ENCODE assay signal across 8 cellular contexts in the genomic region with DNA sequence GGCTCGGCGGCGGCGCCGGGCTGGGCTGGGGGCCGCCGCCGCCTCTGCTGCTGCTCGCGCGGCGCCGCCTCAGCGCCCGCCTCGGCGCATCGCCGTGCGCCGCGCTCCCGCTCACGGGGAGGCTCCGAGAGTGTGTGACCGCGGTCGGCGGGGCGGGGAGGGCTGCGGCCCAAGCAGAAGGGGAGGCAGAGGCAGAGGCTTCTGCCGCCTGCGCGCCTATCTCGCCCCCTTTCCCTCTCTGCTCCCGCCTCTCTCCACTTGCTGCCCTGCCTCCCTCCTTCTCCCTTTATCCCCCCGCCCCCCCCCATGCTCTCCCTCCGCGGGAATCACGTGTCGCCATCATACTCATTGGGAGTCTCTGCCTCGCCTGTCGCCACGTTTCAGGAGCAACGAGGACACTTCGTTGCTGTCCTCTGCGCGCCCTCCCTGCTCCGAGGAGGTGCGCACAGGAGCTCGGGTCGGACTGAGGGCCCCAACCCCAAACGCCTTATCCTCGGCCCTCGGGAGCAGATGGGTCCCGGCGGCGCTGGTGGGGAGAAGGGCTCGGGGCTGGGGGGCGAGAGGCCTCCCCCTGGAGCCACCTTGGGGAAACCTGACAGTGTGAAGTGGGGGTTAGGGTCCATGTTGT. TPM values are rescaled to one million over a fixed set of nuclear protein-coding genes. Genes with fewer than 3 reads are reported as not detected.
DNase-seq lines count a peak whose midpoint lies in the region; ATAC-seq and TF ChIP-seq lines count a peak whose summit lies in the region.

A gene with protein sequence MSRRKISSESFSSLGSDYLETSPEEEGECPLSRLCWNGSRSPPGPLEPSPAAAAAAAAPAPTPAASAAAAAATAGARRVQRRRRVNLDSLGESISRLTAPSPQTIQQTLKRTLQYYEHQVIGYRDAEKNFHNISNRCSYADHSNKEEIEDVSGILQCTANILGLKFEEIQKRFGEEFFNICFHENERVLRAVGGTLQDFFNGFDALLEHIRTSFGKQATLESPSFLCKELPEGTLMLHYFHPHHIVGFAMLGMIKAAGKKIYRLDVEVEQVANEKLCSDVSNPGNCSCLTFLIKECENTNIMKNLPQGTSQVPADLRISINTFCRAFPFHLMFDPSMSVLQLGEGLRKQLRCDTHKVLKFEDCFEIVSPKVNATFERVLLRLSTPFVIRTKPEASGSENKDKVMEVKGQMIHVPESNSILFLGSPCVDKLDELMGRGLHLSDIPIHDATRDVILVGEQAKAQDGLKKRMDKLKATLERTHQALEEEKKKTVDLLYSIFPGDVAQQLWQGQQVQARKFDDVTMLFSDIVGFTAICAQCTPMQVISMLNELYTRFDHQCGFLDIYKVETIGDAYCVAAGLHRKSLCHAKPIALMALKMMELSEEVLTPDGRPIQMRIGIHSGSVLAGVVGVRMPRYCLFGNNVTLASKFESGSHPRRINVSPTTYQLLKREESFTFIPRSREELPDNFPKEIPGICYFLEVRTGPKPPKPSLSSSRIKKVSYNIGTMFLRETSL (minus strand): TSS at position 203 of the 628 bp plus-strand sequence. CDS start 421 bp downstream, outside the sequence.

- no peaks in the 10 kb centered on the region for H3K4me1 Mint-ChIP-seq in Caco-2 (ENCODE audit: low read depth, unreplicated experiment)
- H3K4me1 Mint-ChIP-seq in activated T-helper 17 cell treated with anti-CD3 and anti-CD28 coated beads, Interleukin-2, amount 50 U/mL, for 72 hours, result no peaks in the 10 kb centered on the region

- H3K36me3 Mint-ChIP-seq in Caco-2 (ENCODE audit: insufficient read depth, unreplicated experiment), result peaks cover 5% of the 10 kb centered on the region
- no peaks in the 10 kb centered on the region for H3K36me3 Mint-ChIP-seq in activated T-helper 17 cell treated with anti-CD3 and anti-CD28 coated beads, Interleukin-2, amount 50 U/mL, for 72 hours (ENCODE audit: low read depth)

- intact Hi-C loops in Caco-2 (cut with micrococcal nuclease; ENCODE audit: unreplicated experiment), result no loop called here
- intact Hi-C loops in left ventricle myocardium inferior (cut with micrococcal nuclease), result no loop called here
- intact Hi-C loops in sciatic nerve (cut with DNase I), result no loop called here

- H3K27ac ChIP-seq in left ventricle myocardium inferior (replicated peaks), result peak within 1 kb of the TSS; percentile 81

- no peaks in the 10 kb centered on the region for H3K27me3 Mint-ChIP-seq in Caco-2 (ENCODE audit: insufficient read depth, unreplicated experiment)
- H3K27me3 Mint-ChIP-seq in activated T-helper 17 cell treated with anti-CD3 and anti-CD28 coated beads, Interleukin-2, amount 50 U/mL, for 72 hours, result peaks cover 39% of the 10 kb centered on the region

- peak within 1 kb of the TSS; percentile 62 for H3K4me3 Mint-ChIP-seq in Caco-2 (ENCODE audit: unreplicated experiment)
- peak within 1 kb of the TSS; percentile 17 for H3K4me3 Mint-ChIP-seq in activated T-helper 17 cell treated with anti-CD3 and anti-CD28 coated beads, Interleukin-2, amount 50 U/mL, for 72 hours

- H3K4me1 ChIP-seq in Caco-2 (peaks cover 3% of the 10 kb centered on the region; the same call in 1 of the 2 replicates), left ventricle myocardium inferior (peaks cover 21% of the 10 kb centered on the region)

- peak; percentile 39 for ATAC-seq in GM19397 (IDR thresholded peaks at IDR 0.05; ENCODE audit: unreplicated experiment)
- peak; percentile 36 for ATAC-seq in HG03521 (IDR thresholded peaks at IDR 0.05; ENCODE audit: unreplicated experiment)
- ATAC-seq in activated T-helper 17 cell treated with anti-CD3 and anti-CD28 coated beads, Interleukin-2, amount 50 U/mL, for 72 hours (replicated peaks), result no peak
- peak; percentile 67 for ATAC-seq in sciatic nerve

- H3K9me3 ChIP-seq in Caco-2, result no peaks in the 10 kb centered on the region
- no peaks in the 10 kb centered on the region for H3K9me3 ChIP-seq in left ventricle myocardium inferior (replicated peaks)

- H3K4me3 ChIP-seq in Caco-2 (ENCODE audit: low read depth, low read length) (peak within 1 kb of the TSS; percentile 8; the same call in 1 of the 2 replicates), left ventricle myocardium inferior (peak within 1 kb of the TSS; percentile 67)

- no peaks in the 10 kb centered on the region for H3K9me3 Mint-ChIP-seq in Caco-2 (ENCODE audit: unreplicated experiment)
- peaks cover 3% of the 10 kb centered on the region for H3K9me3 Mint-ChIP-seq in activated T-helper 17 cell treated with anti-CD3 and anti-CD28 coated beads, Interleukin-2, amount 50 U/mL, for 72 hours

- BruUV-seq in Caco-2 (replicated peaks; lab: Mats Ljungman, UMichigan), result no TSS peak

- H3K27ac Mint-ChIP-seq in Caco-2 (ENCODE audit: unreplicated experiment), result no peak within 1 kb of the TSS
- no peak within 1 kb of the TSS for H3K27ac Mint-ChIP-seq in activated T-helper 17 cell treated with anti-CD3 and anti-CD28 coated beads, Interleukin-2, amount 50 U/mL, for 72 hours

- DNase-seq in Caco-2, result no peak
- peak; percentile 27 for DNase-seq in left ventricle myocardium inferior
- no peak for DNase-seq in sciatic nerve (ENCODE audit: low spot score)
- DNase-seq in COLO829 (ENCODE audit: low spot score), result no peak
- no peak for DNase-seq in dedifferentiated amniotic fluid mesenchymal stem cell (ENCODE audit: extremely low spot score)

- TF ChIP-seq CTCF in Caco-2 (IDR thresholded peaks at IDR 0.05; ENCODE audit: insufficient read depth in 1 of 2, low read depth in 1 of 2, low read length in 1 of 2, severe bottlenecking in 1 of 2, unreplicated experiment in 1 of 2) (no peak), left ventricle myocardium inferior (IDR thresholded peaks at IDR 0.05; ENCODE audit: borderline replicate concordance) (no peak)

- POLR2A ChIA-PET in Caco-2 (lab: Charles Lee), result interaction anchor here (0.6 kb wide), 1 partner anchor 869 kb away, joined by 3 read pairs; no protein-coding TSS in a partner anchor

- H3K36me3 ChIP-seq in Caco-2 (ENCODE audit: control insufficient read depth, insufficient read depth, low read length) (no peaks in the 10 kb centered on the region), left ventricle myocardium inferior (no peaks in the 10 kb centered on the region)

- CTCF ChIA-PET in Caco-2 (lab: Charles Lee), result no interaction called here

- no peaks in the 10 kb centered on the region for H3K27me3 ChIP-seq in Caco-2 (replicated peaks; ENCODE audit: control insufficient read depth, insufficient read depth, low read length)
- peaks cover 79% of the 10 kb centered on the region for H3K27me3 ChIP-seq in left ventricle myocardium inferior (ENCODE audit: low read depth)

RNA-seq across cellular contexts. Expression of the gene that starts here (rescaled TPM):
- total RNA-seq in Caco-2 (2022), result not detected in 2 replicates
- under 1 TPM; 0.06 to 0.08 TPM for total RNA-seq in activated T-helper 17 cell treated with anti-CD3 and anti-CD28 coated beads, Interleukin-2, amount 50 U/mL, for 72 hours
- total RNA-seq in left ventricle myocardium inferior, result 10.2 TPM
- 12.4 TPM for total RNA-seq in sciatic nerve

Comparison
In these comparisons a context has a peak if more than half of its experiments do, and no peak if none do; other contexts are left out.
1. RNA of the gene that starts here (total RNA-seq): 12.4 TPM in sciatic nerve (single experiment) and 10.2 TPM in left ventricle myocardium inferior (single experiment); 0.06 to 0.08 TPM in activated T-helper 17 cell treated with anti-CD3 and anti-CD28 coated beads, Interleukin-2, amount 50 U/mL, for 72 hours and not detected in Caco-2; every median in the first group is over 10 times any median in the second.